Comparison of ENCODE assay signal across 11 cellular contexts in the genomic region with DNA sequence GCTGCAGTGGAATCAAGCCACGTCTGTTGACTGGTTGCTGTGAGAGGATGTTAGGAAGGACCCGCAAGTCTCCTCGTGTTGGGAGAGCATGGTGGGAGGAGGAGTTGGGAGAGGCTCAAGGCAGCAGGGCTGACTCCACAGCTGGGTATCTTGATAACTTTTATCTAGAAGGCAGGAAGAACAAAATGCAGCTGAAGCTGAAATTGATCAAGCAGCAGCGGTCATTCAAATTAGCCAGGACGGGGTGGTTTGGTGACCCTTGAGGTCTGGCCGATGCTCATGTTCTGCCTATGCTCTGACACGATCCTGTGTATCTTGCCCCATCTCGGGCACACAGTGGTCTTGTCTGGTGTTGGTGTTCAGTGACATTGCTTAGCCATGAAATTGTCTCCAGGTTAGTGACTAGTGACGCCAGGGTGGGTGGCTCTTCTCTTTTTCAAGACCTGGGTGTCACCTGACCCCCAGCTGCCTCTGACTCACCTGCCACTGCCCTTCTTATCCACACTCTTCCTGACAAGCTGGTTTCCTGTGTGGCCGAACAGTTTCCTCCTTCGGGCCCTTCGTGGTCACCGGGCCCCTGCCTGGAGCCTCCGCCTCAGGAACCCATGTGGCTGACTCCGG. TPM values are rescaled to one million over a fixed set of nuclear protein-coding genes. Genes with fewer than 3 reads are reported as not detected.
DNase-seq lines count a peak whose midpoint lies in the region; ATAC-seq and TF ChIP-seq lines count a peak whose summit lies in the region.
"Had no signal": no experiment of that assay in that cellular context is flagged by ENCODE, and none has a peak within 500 bp of the region (broad histone marks: within the 10 kb centered on the region; RNA-seq: fewer than 3 reads in every experiment).

No MANE protein-coding gene starts in this region.

- no peak overlapping the region for H3K9ac ChIP-seq in fibroblast of lung (ENCODE audit: insufficient read depth, low read length)

- H3K36me3 ChIP-seq in fibroblast of lung (ENCODE audit: control insufficient read depth, insufficient read depth, low read length), result no peaks in the 10 kb centered on the region
- H3K36me3 ChIP-seq: brain microvascular endothelial cell had no signal

- H3K9me3 Mint-ChIP-seq in activated CD8-positive, alpha-beta memory T cell treated with anti-CD3 and anti-CD28 coated beads, Interleukin-2, amount 10 ng/mL, durations not matched to agents 7 days and 5 days (ENCODE audit: low read depth), result no peaks in the 10 kb centered on the region
- H3K9me3 Mint-ChIP-seq in stimulated activated naive CD8-positive, alpha-beta T cell treated with anti-CD3 and anti-CD28 coated beads, Interleukin-15, Interleukin-2, amounts not matched to agents 100 ng/mL and 50 ng/mL, for 24 hours, result no peaks in the 10 kb centered on the region

- DNase-seq in activated CD8-positive, alpha-beta memory T cell treated with anti-CD3 and anti-CD28 coated beads, Interleukin-2, amount 10 ng/mL, durations not matched to agents 7 days and 5 days, result peak; percentile 67
- no peak for DNase-seq in activated CD8-positive, alpha-beta memory T cell treated with anti-CD3 and anti-CD28 coated beads, Interleukin-2, amount 50 U/mL, for 48 hours
- DNase-seq in SKM-1 (lab: John Stamatoyannopoulos, UW; ENCODE audit: unreplicated experiment) (peak; percentile 14), fibroblast of lung (ENCODE audit: low read depth in 2 of 2) (no peak), NCI-H2227 treated with DMSO at 0.1 percent for 48 hours (lab: John Stamatoyannopoulos, UW) (no peak), GM20000 (ENCODE audit: low spot score) (no peak), left lobe of liver (ENCODE audit: low spot score) (no peak)
- DNase-seq: brain microvascular endothelial cell, NCI-H2029 had no signal

- no peak for TF ChIP-seq CTCF in fibroblast of lung (conservative IDR thresholded peaks at IDR 0.05 in 1 of 2, IDR thresholded peaks at IDR 0.05 in 1 of 2; ENCODE audit: low read depth in 1 of 2, low read length in 2 of 2)
- no peak for TF ChIP-seq CTCF in GM20000 (IDR thresholded peaks at IDR 0.05; ENCODE audit: extremely low read depth, missing control alignments)

- ATAC-seq in activated CD8-positive, alpha-beta memory T cell treated with anti-CD3 and anti-CD28 coated beads, Interleukin-2, amount 10 ng/mL, durations not matched to agents 7 days and 5 days, result no peak
- no peak for ATAC-seq in left lobe of liver

- H3K27ac ChIP-seq in fibroblast of lung (ENCODE audit: insufficient read depth, low read length), result no peak overlapping the region
- H3K27ac ChIP-seq: brain microvascular endothelial cell had no signal

- H3K36me3 Mint-ChIP-seq in activated CD8-positive, alpha-beta memory T cell treated with anti-CD3 and anti-CD28 coated beads, Interleukin-2, amount 10 ng/mL, durations not matched to agents 7 days and 5 days, result no peaks in the 10 kb centered on the region
- peaks cover 3% of the 10 kb centered on the region for H3K36me3 Mint-ChIP-seq in stimulated activated naive CD8-positive, alpha-beta T cell treated with anti-CD3 and anti-CD28 coated beads, Interleukin-15, Interleukin-2, amounts not matched to agents 100 ng/mL and 50 ng/mL, for 24 hours (ENCODE audit: low read depth)

- no peak overlapping the region for H2AFZ ChIP-seq in fibroblast of lung (ENCODE audit: low read length)

- peaks cover 40% of the 10 kb centered on the region for H3K4me1 Mint-ChIP-seq in activated CD8-positive, alpha-beta memory T cell treated with anti-CD3 and anti-CD28 coated beads, Interleukin-2, amount 10 ng/mL, durations not matched to agents 7 days and 5 days
- peaks cover 39% of the 10 kb centered on the region for H3K4me1 Mint-ChIP-seq in stimulated activated naive CD8-positive, alpha-beta T cell treated with anti-CD3 and anti-CD28 coated beads, Interleukin-15, Interleukin-2, amounts not matched to agents 100 ng/mL and 50 ng/mL, for 24 hours (ENCODE audit: low read depth)

- no peaks in the 10 kb centered on the region for H3K79me2 ChIP-seq in fibroblast of lung (ENCODE audit: control insufficient read depth, insufficient read depth, low read length)

- H3K4me3 Mint-ChIP-seq in activated CD8-positive, alpha-beta memory T cell treated with anti-CD3 and anti-CD28 coated beads, Interleukin-2, amount 10 ng/mL, durations not matched to agents 7 days and 5 days, result no peak overlapping the region
- H3K4me3 Mint-ChIP-seq in stimulated activated naive CD8-positive, alpha-beta T cell treated with anti-CD3 and anti-CD28 coated beads, Interleukin-15, Interleukin-2, amounts not matched to agents 100 ng/mL and 50 ng/mL, for 24 hours, result peak overlapping the region; percentile 38

- no peaks in the 10 kb centered on the region for H4K20me1 ChIP-seq in fibroblast of lung (ENCODE audit: control insufficient read depth, extremely low read depth, insufficient read depth, low read length)

- peak overlapping the region; percentile 8 for H3K27ac Mint-ChIP-seq in activated CD8-positive, alpha-beta memory T cell treated with anti-CD3 and anti-CD28 coated beads, Interleukin-2, amount 10 ng/mL, durations not matched to agents 7 days and 5 days
- H3K27ac Mint-ChIP-seq in stimulated activated naive CD8-positive, alpha-beta T cell treated with anti-CD3 and anti-CD28 coated beads, Interleukin-15, Interleukin-2, amounts not matched to agents 100 ng/mL and 50 ng/mL, for 24 hours, result no peak overlapping the region

- H3K4me1 ChIP-seq in fibroblast of lung (ENCODE audit: control insufficient read depth, extremely low read depth, insufficient read depth, low read length), result peaks cover 6% of the 10 kb centered on the region

- peak overlapping the region; percentile 64 for H3K4me2 ChIP-seq in fibroblast of lung (ENCODE audit: extremely low read depth, insufficient read depth, low read length)

- no peak overlapping the region for H3K4me3 ChIP-seq in fibroblast of lung (replicated peaks in 1 of 4; ENCODE audit: control extremely low read depth in 1 of 4, insufficient read depth in 1 of 4, low read depth in 3 of 4, low read length in 4 of 4)

- no peaks in the 10 kb centered on the region for H3K27me3 ChIP-seq in fibroblast of lung (ENCODE audit: control insufficient read depth, insufficient read depth, low read length)
- H3K27me3 ChIP-seq: brain microvascular endothelial cell had no signal

- H3K9me3 ChIP-seq in fibroblast of lung (ENCODE audit: control insufficient read depth, insufficient read depth, low read depth, low read length), result no peaks in the 10 kb centered on the region

- CTCF ChIA-PET in activated CD8-positive, alpha-beta memory T cell treated with anti-CD3 and anti-CD28 coated beads, Interleukin-2, amount 10 ng/mL, durations not matched to agents 7 days and 5 days (lab: Charles Lee), result interaction anchor here (1.4 to 1.7 kb wide), 5 partner anchors 10 to 442 kb away, joined by 4 to 5 read pairs (median 4); no protein-coding TSS in a partner anchor

- H3K27me3 Mint-ChIP-seq in activated CD8-positive, alpha-beta memory T cell treated with anti-CD3 and anti-CD28 coated beads, Interleukin-2, amount 10 ng/mL, durations not matched to agents 7 days and 5 days, result peaks cover 37% of the 10 kb centered on the region
- H3K27me3 Mint-ChIP-seq in stimulated activated naive CD8-positive, alpha-beta T cell treated with anti-CD3 and anti-CD28 coated beads, Interleukin-15, Interleukin-2, amounts not matched to agents 100 ng/mL and 50 ng/mL, for 24 hours, result peaks cover 20% of the 10 kb centered on the region

RNA-seq across cellular contexts. Expression of a gene that starts 19.1 kb away (rescaled TPM):
- total RNA-seq in activated CD8-positive, alpha-beta memory T cell treated with anti-CD3 and anti-CD28 coated beads, Interleukin-2, amount 10 ng/mL, durations not matched to agents 7 days and 5 days, result 1 to 10 TPM; 8.0 to 9.3 TPM
- 3.3 and 31.2 TPM in 2 replicates for total RNA-seq in fibroblast of lung
- 14.9 and 86.0 TPM in 2 replicates for polyA plus RNA-seq in fibroblast of lung
- polyA plus RNA-seq in fibroblast of lung (2012), result 23.4 and 100 TPM in 2 replicates
- 37.5 and 184 TPM in 2 replicates for polyA minus RNA-seq in fibroblast of lung (ENCODE audit: low replicate concordance)
- total RNA-seq in left lobe of liver, result 0.25 TPM
- total RNA-seq: renal cortical epithelial cell had no signal

RNA-seq across cellular contexts. Expression of a gene that starts 42.4 kb away (rescaled TPM):
- total RNA-seq in activated CD8-positive, alpha-beta memory T cell treated with anti-CD3 and anti-CD28 coated beads, Interleukin-2, amount 10 ng/mL, durations not matched to agents 7 days and 5 days, result 10 to 100 TPM; 15.1 to 18.4 TPM
- 25.4 and 28.7 TPM in 2 replicates for total RNA-seq in fibroblast of lung
- polyA plus RNA-seq in fibroblast of lung, result 10.1 and 13.1 TPM in 2 replicates
- polyA plus RNA-seq in fibroblast of lung (2012), result 15.0 and 17.0 TPM in 2 replicates
- polyA minus RNA-seq in fibroblast of lung (ENCODE audit: low replicate concordance), result 8.7 and 9.9 TPM in 2 replicates
- total RNA-seq in left lobe of liver, result 15.6 TPM

Comparison
In these comparisons a context has a peak if more than half of its experiments do, and no peak if none do; other contexts are left out.
1. DNase-seq: peak in activated CD8-positive, alpha-beta memory T cell treated with anti-CD3 and anti-CD28 coated beads, Interleukin-2, amount 10 ng/mL, durations not matched to agents 7 days and 5 days (single experiment) and SKM-1 (single experiment); none in activated CD8-positive, alpha-beta memory T cell treated with anti-CD3 and anti-CD28 coated beads, Interleukin-2, amount 50 U/mL, for 48 hours (single experiment), fibroblast of lung (0 of 2), NCI-H2227 treated with DMSO at 0.1 percent for 48 hours (single experiment), GM20000 (single experiment) and left lobe of liver (single experiment).